ENCODE assay signal across 21 cellular contexts in the genomic region with DNA sequence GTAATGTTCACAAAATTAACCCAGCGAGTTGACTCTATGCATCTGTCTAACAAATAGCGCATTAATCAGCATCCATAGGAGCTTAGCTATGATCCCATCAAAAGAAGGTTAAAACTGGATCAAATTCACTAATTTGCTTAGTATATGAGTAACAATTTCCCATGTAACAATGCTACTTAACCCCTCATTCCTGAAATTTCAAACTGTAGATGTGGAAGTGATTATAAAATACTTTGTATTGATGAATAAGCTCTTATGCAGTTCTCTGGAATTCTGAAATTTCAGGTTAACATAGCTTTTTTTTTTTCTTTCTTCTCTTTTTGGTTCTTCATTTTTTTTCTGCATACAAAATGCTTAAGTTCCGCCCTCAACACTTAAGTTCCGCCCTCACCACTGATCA.
DNase-seq lines count a peak whose midpoint lies in the region; ATAC-seq, FAIRE-seq and TF ChIP-seq lines count a peak whose summit lies in the region.
"Had no signal": no experiment of that assay in that cellular context is flagged by ENCODE, and none has a peak within 500 bp of the region (broad histone marks: within the 10 kb centered on the region; RNA-seq: fewer than 3 reads in every experiment).

No MANE protein-coding gene starts in this region.

- no peaks in the 10 kb centered on the region for H3K9me2 ChIP-seq in GM23338 (ENCODE audit: insufficient read depth)

- H3K9ac ChIP-seq in adipocyte (ENCODE audit: low read length), result no peak overlapping the region
- H3K9ac ChIP-seq: BLaER1 treated with 17β-estradiol and CSF1 and Interleukin-3, amounts not matched to agents 10 nM and 100 nM had no signal

- H4K20me1 ChIP-seq in GM23338 (replicated peaks; ENCODE audit: insufficient read depth), result no peaks in the 10 kb centered on the region
- H4K20me1 ChIP-seq: BLaER1 treated with 17β-estradiol and CSF1 and Interleukin-3, amounts not matched to agents 10 nM and 100 nM had no signal

- WGBS in pancreas, 2 donors, result 62 to 81% methylated on average over 4 of the region's 4 CpGs

- no peak overlapping the region for H2AFZ ChIP-seq in GM23338

- H3K27ac ChIP-seq in GM23338 (ENCODE audit: low read depth) (no peak overlapping the region), pancreas (no peak overlapping the region)
- H3K27ac ChIP-seq: A549; BLaER1 treated with 17β-estradiol and CSF1 and Interleukin-3, amounts not matched to agents 10 nM and 100 nM; SJSA1 had no signal

- H3K4me1 Mint-ChIP-seq in GM23338, result peaks cover 25% of the 10 kb centered on the region
- H3K4me1 Mint-ChIP-seq: CD4-positive, alpha-beta memory T cell had no signal

- DNase-seq in D721Med (ENCODE audit: insufficient read length, low spot score) (no peak), GM23338 (ENCODE audit: low spot score) (no peak), adipocyte (ENCODE audit: low read depth) (peak; percentile 19), non-pigmented ciliary epithelial cell (ENCODE audit: low read depth) (peak; percentile 2), SHP77 treated with DMSO at 0.1 percent for 48 hours (lab: John Stamatoyannopoulos, UW) (no peak), left colon (no peak), NCI-H2081 (lab: John Stamatoyannopoulos, UW) (no peak), pancreas (no peak)
- DNase-seq: Caco-2; CD4-positive, alpha-beta memory T cell; DND-41; GDM1; H9; KG1; NCI-H1105 treated with DMSO at 0.1 percent for 48 hours; NCI-H2081 treated with DMSO at 0.1 percent for 48 hours; NCI-H2171 treated with DMSO at 0.1 percent for 48 hours; NCI-H524 treated with DMSO at 0.1 percent for 48 hours had no signal

- no peak overlapping the region for H3K4me2 ChIP-seq in GM23338
- H3K4me2 ChIP-seq: A549; BLaER1 treated with 17β-estradiol and CSF1 and Interleukin-3, amounts not matched to agents 10 nM and 100 nM had no signal

- H3K27me3 Mint-ChIP-seq in GM23338 (ENCODE audit: insufficient read depth, low read depth, poor library complexity), result peaks cover 1% of the 10 kb centered on the region
- H3K27me3 Mint-ChIP-seq: CD4-positive, alpha-beta memory T cell had no signal

- ATAC-seq in GM23338, result no peak
- ATAC-seq in left colon, result no peak
- ATAC-seq in pancreas, result no peak
- ATAC-seq: A549 had no signal

- 0 out of 2 replicates have a peak overlapping the region, but pooled peaks have one; percentile 5 for H3K27ac Mint-ChIP-seq in GM23338
- H3K27ac Mint-ChIP-seq: H9 had no signal

- no peaks in the 10 kb centered on the region for H3K9me3 Mint-ChIP-seq in GM23338
- H3K9me3 Mint-ChIP-seq: CD4-positive, alpha-beta memory T cell; H9 had no signal

- no peaks in the 10 kb centered on the region for H3K79me2 ChIP-seq in GM23338 (replicated peaks; ENCODE audit: insufficient read depth)

- H3K36me3 Mint-ChIP-seq in GM23338 (ENCODE audit: low read depth), result no peaks in the 10 kb centered on the region
- H3K36me3 Mint-ChIP-seq: CD4-positive, alpha-beta memory T cell had no signal

- no peak for TF ChIP-seq CTCF in D721Med (IDR thresholded peaks at IDR 0.05; ENCODE audit: insufficient read depth, missing control alignments)
- no peak for TF ChIP-seq CTCF in GM23338 (conservative IDR thresholded peaks at IDR 0.05; ENCODE audit: low read depth in 2 of 2)
- no peak for TF ChIP-seq CTCF in pancreas (IDR thresholded peaks at IDR 0.05)

- H3K36me3 ChIP-seq in GM23338 (ENCODE audit: insufficient read depth) (no peaks in the 10 kb centered on the region), adipocyte (ENCODE audit: control insufficient read depth, insufficient read depth, low read length, severe bottlenecking) (no peaks in the 10 kb centered on the region), pancreas (no peaks in the 10 kb centered on the region)
- H3K36me3 ChIP-seq: BLaER1 treated with 17β-estradiol and CSF1 and Interleukin-3, amounts not matched to agents 10 nM and 100 nM; SJSA1 had no signal

- H3K4me3 Mint-ChIP-seq in GM23338, result no peak overlapping the region
- H3K4me3 Mint-ChIP-seq: CD4-positive, alpha-beta memory T cell; H9 had no signal

- H3F3A ChIP-seq in GM23338 (replicated peaks; ENCODE audit: low read depth), result no peaks in the 10 kb centered on the region

- H3K4me1 ChIP-seq in GM23338 (ENCODE audit: insufficient read depth) (peaks cover 8% of the 10 kb centered on the region; the same call in 1 of the 2 replicates), adipocyte (ENCODE audit: control insufficient read depth, insufficient read depth, low read length) (no peaks in the 10 kb centered on the region), pancreas (no peaks in the 10 kb centered on the region)
- H3K4me1 ChIP-seq: A549; BLaER1 treated with 17β-estradiol and CSF1 and Interleukin-3, amounts not matched to agents 10 nM and 100 nM; Caco-2; SJSA1 had no signal

- FAIRE-seq in D721Med (lab: Jason Lieb, UNC) (peak; percentile 80), pancreas (lab: Jason Lieb, UNC) (no peak)
- FAIRE-seq: A549 had no signal

- H3K9me3 ChIP-seq in adipocyte (ENCODE audit: control insufficient read depth, low read length) (no peaks in the 10 kb centered on the region), pancreas (no peaks in the 10 kb centered on the region)
- H3K9me3 ChIP-seq: A549; BLaER1 treated with 17β-estradiol and CSF1 and Interleukin-3, amounts not matched to agents 10 nM and 100 nM; Caco-2; SJSA1 had no signal

- H3K27me3 ChIP-seq in GM23338 (ENCODE audit: insufficient read depth) (no peaks in the 10 kb centered on the region), adipocyte (replicated peaks; ENCODE audit: control insufficient read depth, insufficient read depth, low read length) (no peaks in the 10 kb centered on the region), pancreas (no peaks in the 10 kb centered on the region)
- H3K27me3 ChIP-seq: BLaER1 treated with 17β-estradiol and CSF1 and Interleukin-3, amounts not matched to agents 10 nM and 100 nM; SJSA1 had no signal

- intact Hi-C loops in left colon (cut with DNase I, micrococcal nuclease), result no loop called here
- intact Hi-C loops in pancreas (cut with DNase I), result no loop called here

- H3K4me3 ChIP-seq in GM23338 (no peak overlapping the region), adipocyte (ENCODE audit: low read length) (no peak overlapping the region), pancreas (no peak overlapping the region)
- H3K4me3 ChIP-seq: A549; BLaER1 treated with 17β-estradiol and CSF1 and Interleukin-3, amounts not matched to agents 10 nM and 100 nM; SJSA1 had no signal

TF ChIP-seq in GM23338, 12 proteins besides CTCF, POLR2A, EP300 and RAD21 (continues in another document):
- no peak for TF ChIP-seq NANOG (IDR thresholded peaks at IDR 0.05; ENCODE audit: borderline replicate concordance)
- TF ChIP-seq EZH2phosphoT487 (IDR thresholded peaks at IDR 0.05; ENCODE audit: unreplicated experiment), result no peak
- TF ChIP-seq ZNF331 (CRISPR knock-in tag; IDR thresholded peaks at IDR 0.05; ENCODE audit: low read depth), result no peak
- TF ChIP-seq, protein P1, sequence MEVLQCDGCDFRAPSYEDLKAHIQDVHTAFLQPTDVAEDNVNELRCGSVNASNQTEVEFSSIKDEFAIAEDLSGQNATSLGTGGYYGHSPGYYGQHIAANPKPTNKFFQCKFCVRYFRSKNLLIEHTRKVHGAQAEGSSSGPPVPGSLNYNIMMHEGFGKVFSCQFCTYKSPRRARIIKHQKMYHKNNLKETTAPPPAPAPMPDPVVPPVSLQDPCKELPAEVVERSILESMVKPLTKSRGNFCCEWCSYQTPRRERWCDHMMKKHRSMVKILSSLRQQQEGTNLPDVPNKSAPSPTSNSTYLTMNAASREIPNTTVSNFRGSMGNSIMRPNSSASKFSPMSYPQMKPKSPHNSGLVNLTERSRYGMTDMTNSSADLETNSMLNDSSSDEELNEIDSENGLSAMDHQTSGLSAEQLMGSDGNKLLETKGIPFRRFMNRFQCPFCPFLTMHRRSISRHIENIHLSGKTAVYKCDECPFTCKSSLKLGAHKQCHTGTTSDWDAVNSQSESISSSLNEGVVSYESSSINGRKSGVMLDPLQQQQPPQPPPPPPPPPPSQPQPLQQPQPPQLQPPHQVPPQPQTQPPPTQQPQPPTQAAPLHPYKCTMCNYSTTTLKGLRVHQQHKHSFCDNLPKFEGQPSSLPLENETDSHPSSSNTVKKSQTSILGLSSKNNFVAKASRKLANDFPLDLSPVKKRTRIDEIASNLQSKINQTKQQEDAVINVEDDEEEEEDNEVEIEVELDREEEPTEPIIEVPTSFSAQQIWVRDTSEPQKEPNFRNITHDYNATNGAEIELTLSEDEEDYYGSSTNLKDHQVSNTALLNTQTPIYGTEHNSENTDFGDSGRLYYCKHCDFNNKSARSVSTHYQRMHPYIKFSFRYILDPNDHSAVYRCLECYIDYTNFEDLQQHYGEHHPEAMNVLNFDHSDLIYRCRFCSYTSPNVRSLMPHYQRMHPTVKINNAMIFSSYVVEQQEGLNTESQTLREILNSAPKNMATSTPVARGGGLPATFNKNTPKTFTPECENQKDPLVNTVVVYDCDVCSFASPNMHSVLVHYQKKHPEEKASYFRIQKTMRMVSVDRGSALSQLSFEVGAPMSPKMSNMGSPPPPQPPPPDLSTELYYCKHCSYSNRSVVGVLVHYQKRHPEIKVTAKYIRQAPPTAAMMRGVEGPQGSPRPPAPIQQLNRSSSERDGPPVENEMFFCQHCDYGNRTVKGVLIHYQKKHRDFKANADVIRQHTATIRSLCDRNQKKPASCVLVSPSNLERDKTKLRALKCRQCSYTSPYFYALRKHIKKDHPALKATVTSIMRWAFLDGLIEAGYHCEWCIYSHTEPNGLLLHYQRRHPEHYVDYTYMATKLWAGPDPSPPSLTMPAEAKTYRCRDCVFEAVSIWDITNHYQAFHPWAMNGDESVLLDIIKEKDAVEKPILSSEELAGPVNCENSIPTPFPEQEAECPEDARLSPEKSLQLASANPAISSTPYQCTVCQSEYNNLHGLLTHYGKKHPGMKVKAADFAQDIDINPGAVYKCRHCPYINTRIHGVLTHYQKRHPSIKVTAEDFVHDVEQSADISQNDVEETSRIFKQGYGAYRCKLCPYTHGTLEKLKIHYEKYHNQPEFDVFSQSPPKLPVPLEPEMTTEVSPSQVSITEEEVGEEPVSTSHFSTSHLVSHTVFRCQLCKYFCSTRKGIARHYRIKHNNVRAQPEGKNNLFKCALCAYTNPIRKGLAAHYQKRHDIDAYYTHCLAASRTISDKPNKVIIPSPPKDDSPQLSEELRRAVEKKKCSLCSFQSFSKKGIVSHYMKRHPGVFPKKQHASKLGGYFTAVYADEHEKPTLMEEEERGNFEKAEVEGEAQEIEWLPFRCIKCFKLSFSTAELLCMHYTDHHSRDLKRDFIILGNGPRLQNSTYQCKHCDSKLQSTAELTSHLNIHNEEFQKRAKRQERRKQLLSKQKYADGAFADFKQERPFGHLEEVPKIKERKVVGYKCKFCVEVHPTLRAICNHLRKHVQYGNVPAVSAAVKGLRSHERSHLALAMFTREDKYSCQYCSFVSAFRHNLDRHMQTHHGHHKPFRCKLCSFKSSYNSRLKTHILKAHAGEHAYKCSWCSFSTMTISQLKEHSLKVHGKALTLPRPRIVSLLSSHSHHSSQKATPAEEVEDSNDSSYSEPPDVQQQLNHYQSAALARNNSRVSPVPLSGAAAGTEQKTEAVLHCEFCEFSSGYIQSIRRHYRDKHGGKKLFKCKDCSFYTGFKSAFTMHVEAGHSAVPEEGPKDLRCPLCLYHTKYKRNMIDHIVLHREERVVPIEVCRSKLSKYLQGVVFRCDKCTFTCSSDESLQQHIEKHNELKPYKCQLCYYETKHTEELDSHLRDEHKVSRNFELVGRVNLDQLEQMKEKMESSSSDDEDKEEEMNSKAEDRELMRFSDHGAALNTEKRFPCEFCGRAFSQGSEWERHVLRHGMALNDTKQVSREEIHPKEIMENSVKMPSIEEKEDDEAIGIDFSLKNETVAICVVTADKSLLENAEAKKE (CRISPR knock-in tag; IDR thresholded peaks at IDR 0.05), result no peak

Comparison
In these comparisons a context has a peak if more than half of its experiments do, and no peak if none do; other contexts are left out.
1. DNase-seq: peak in adipocyte (single experiment) and non-pigmented ciliary epithelial cell (single experiment); none in D721Med (single experiment), GM23338 (single experiment), SHP77 treated with DMSO at 0.1 percent for 48 hours (single experiment), left colon (0 of 2), NCI-H2081 (0 of 2) and pancreas (0 of 6).